1 cellular context compared by ENCODE assay signal in the genomic region with DNA sequence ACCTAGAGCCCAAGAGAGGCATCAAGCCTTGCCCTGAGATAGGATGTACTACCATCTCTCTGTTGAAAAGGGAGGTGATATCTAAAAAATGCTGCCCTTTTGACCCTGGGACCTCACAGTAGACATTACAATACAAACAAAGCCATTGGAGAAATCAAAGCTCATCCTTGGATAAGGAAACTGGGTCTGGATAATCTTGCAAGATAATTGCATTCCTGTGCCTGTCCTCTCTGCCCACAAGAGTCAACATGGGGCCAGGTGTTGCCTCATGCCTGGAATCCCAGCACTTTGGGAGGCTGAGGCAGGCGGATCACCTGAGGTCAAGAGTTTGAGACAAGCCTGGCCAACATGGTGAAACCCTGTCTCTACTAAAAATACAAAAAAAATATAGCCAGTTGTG.
A peak's percentile ranks its signal among the peaks of the same experiment; 100 is the strongest.
TF ChIP-seq lines count a peak whose summit lies in the region.

No MANE protein-coding gene starts in this region.

TF ChIP-seq in HepG2, 621 proteins besides CTCF, POLR2A, EP300 and RAD21 (continued from another document and continues in another):
- TF ChIP-seq, protein P1, sequence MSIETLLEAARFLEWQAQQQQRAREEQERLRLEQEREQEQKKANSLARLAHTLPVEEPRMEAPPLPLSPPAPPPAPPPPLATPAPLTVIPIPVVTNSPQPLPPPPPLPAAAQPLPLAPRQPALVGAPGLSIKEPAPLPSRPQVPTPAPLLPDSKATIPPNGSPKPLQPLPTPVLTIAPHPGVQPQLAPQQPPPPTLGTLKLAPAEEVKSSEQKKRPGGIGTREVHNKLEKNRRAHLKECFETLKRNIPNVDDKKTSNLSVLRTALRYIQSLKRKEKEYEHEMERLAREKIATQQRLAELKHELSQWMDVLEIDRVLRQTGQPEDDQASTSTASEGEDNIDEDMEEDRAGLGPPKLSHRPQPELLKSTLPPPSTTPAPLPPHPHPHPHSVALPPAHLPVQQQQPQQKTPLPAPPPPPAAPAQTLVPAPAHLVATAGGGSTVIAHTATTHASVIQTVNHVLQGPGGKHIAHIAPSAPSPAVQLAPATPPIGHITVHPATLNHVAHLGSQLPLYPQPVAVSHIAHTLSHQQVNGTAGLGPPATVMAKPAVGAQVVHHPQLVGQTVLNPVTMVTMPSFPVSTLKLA (IDR thresholded peaks at IDR 0.05): no peak
- TF ChIP-seq GATA4 (IDR thresholded peaks at IDR 0.05; ENCODE audit: borderline replicate concordance, low read depth) (no peak; the same call in 1 of the 2 replicates), ZNF207 (IDR thresholded peaks at IDR 0.05; ENCODE audit: borderline replicate concordance) (no peak), CBX5 (CRISPR knock-in tag; IDR thresholded peaks at IDR 0.05; ENCODE audit: borderline replicate concordance) (no peak; the same call in 1 of the 2 replicates), CAMTA2 (CRISPR knock-in tag; IDR thresholded peaks at IDR 0.05; ENCODE audit: borderline replicate concordance) (no peak), ZNF558 (CRISPR knock-in tag; IDR thresholded peaks at IDR 0.05; ENCODE audit: borderline replicate concordance) (no peak), RCOR2 (CRISPR knock-in tag; IDR thresholded peaks at IDR 0.05) (no peak), ZNF629 (CRISPR knock-in tag; conservative IDR thresholded peaks at IDR 0.05) (no peak), MXD4 (CRISPR knock-in tag; IDR thresholded peaks at IDR 0.05) (no peak), NR2F2 (IDR thresholded peaks at IDR 0.05; ENCODE audit: borderline replicate concordance, low read depth) (peak; percentile 75; the same call in 1 of the 2 replicates), SIN3A (IDR thresholded peaks at IDR 0.05; ENCODE audit: borderline replicate concordance, low read depth, low read length) (no peak), THYN1 (CRISPR knock-in tag; IDR thresholded peaks at IDR 0.05; ENCODE audit: borderline replicate concordance, low read depth) (no peak), FOXJ3 (CRISPR knock-in tag; IDR thresholded peaks at IDR 0.05; ENCODE audit: borderline replicate concordance) (peak; percentile 39; the same call in 1 of the 2 replicates), CEBPG (CRISPR knock-in tag; IDR thresholded peaks at IDR 0.05) (peak; percentile 82), TCF7 (IDR thresholded peaks at IDR 0.05; ENCODE audit: low read depth) (peak; percentile 41; the same call in 1 of the 2 replicates), ZNF33B (CRISPR knock-in tag; IDR thresholded peaks at IDR 0.05) (no peak), MAFG (CRISPR knock-in tag; IDR thresholded peaks at IDR 0.05) (no peak), CENPX (CRISPR knock-in tag; IDR thresholded peaks at IDR 0.05) (no peak), SP5 (CRISPR knock-in tag; IDR thresholded peaks at IDR 0.05; ENCODE audit: borderline replicate concordance, low read depth) (no peak), NFRKB (IDR thresholded peaks at IDR 0.05) (no peak), ZNF878 (CRISPR knock-in tag; IDR thresholded peaks at IDR 0.05) (no peak), BCL6 (CRISPR knock-in tag; IDR thresholded peaks at IDR 0.05) (peak; percentile 62), NONO (IDR thresholded peaks at IDR 0.05) (no peak), NONO (CRISPR knock-in tag; conservative IDR thresholded peaks at IDR 0.05) (no peak), BRD4 (CRISPR knock-in tag; IDR thresholded peaks at IDR 0.05) (no peak), REPIN1 (CRISPR knock-in tag; IDR thresholded peaks at IDR 0.05; ENCODE audit: borderline replicate concordance, low read depth) (peak; percentile 49; the same call in 1 of the 2 replicates), MLLT10 (CRISPR knock-in tag; IDR thresholded peaks at IDR 0.05) (no peak), ZNF792 (CRISPR knock-in tag; IDR thresholded peaks at IDR 0.05) (0 out of 2 replicates have a peak, but pooled peaks have one; percentile 28), ZBTB3 (CRISPR knock-in tag; IDR thresholded peaks at IDR 0.05; ENCODE audit: borderline replicate concordance, low read depth) (no peak), ZMYM2 (CRISPR knock-in tag; IDR thresholded peaks at IDR 0.05) (0 out of 2 replicates have a peak, but pooled peaks have one; percentile 29), TBX2 (CRISPR knock-in tag; IDR thresholded peaks at IDR 0.05; ENCODE audit: borderline replicate concordance) (0 out of 2 replicates have a peak, but pooled peaks have one; percentile 20), POGZ (CRISPR knock-in tag; IDR thresholded peaks at IDR 0.05) (no peak), ZNF234 (CRISPR knock-in tag; conservative IDR thresholded peaks at IDR 0.05) (no peak), ZNF441 (CRISPR knock-in tag; IDR thresholded peaks at IDR 0.05; ENCODE audit: borderline replicate concordance) (no peak), EZH2 (conservative IDR thresholded peaks at IDR 0.05; ENCODE audit: low read depth, low read length) (no peak), ZNF720 (CRISPR knock-in tag; IDR thresholded peaks at IDR 0.05) (no peak), ETV5 (CRISPR knock-in tag; IDR thresholded peaks at IDR 0.05; ENCODE audit: borderline replicate concordance) (no peak), HOXA9 (CRISPR knock-in tag; IDR thresholded peaks at IDR 0.05; ENCODE audit: borderline replicate concordance) (no peak), ZNF256 (CRISPR knock-in tag; conservative IDR thresholded peaks at IDR 0.05) (no peak), HOXA5 (CRISPR knock-in tag; IDR thresholded peaks at IDR 0.05) (no peak), ZNF33A (CRISPR knock-in tag; IDR thresholded peaks at IDR 0.05; ENCODE audit: borderline replicate concordance) (no peak)
- TF ChIP-seq, protein P2, sequence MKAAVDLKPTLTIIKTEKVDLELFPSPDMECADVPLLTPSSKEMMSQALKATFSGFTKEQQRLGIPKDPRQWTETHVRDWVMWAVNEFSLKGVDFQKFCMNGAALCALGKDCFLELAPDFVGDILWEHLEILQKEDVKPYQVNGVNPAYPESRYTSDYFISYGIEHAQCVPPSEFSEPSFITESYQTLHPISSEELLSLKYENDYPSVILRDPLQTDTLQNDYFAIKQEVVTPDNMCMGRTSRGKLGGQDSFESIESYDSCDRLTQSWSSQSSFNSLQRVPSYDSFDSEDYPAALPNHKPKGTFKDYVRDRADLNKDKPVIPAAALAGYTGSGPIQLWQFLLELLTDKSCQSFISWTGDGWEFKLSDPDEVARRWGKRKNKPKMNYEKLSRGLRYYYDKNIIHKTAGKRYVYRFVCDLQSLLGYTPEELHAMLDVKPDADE (CRISPR knock-in tag; IDR thresholded peaks at IDR 0.05): no peak
- TF ChIP-seq, protein P3, sequence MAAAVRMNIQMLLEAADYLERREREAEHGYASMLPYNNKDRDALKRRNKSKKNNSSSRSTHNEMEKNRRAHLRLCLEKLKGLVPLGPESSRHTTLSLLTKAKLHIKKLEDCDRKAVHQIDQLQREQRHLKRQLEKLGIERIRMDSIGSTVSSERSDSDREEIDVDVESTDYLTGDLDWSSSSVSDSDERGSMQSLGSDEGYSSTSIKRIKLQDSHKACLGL (CRISPR knock-in tag; IDR thresholded peaks at IDR 0.05): no peak
- TF ChIP-seq, protein P4, sequence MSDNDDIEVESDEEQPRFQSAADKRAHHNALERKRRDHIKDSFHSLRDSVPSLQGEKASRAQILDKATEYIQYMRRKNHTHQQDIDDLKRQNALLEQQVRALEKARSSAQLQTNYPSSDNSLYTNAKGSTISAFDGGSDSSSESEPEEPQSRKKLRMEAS (IDR thresholded peaks at IDR 0.05): peak; percentile 24; the same call in 1 of the 2 replicates
- TF ChIP-seq, protein P5, sequence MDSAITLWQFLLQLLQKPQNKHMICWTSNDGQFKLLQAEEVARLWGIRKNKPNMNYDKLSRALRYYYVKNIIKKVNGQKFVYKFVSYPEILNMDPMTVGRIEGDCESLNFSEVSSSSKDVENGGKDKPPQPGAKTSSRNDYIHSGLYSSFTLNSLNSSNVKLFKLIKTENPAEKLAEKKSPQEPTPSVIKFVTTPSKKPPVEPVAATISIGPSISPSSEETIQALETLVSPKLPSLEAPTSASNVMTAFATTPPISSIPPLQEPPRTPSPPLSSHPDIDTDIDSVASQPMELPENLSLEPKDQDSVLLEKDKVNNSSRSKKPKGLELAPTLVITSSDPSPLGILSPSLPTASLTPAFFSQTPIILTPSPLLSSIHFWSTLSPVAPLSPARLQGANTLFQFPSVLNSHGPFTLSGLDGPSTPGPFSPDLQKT (CRISPR knock-in tag; IDR thresholded peaks at IDR 0.05; ENCODE audit: borderline replicate concordance): no peak
- TF ChIP-seq, protein P6, sequence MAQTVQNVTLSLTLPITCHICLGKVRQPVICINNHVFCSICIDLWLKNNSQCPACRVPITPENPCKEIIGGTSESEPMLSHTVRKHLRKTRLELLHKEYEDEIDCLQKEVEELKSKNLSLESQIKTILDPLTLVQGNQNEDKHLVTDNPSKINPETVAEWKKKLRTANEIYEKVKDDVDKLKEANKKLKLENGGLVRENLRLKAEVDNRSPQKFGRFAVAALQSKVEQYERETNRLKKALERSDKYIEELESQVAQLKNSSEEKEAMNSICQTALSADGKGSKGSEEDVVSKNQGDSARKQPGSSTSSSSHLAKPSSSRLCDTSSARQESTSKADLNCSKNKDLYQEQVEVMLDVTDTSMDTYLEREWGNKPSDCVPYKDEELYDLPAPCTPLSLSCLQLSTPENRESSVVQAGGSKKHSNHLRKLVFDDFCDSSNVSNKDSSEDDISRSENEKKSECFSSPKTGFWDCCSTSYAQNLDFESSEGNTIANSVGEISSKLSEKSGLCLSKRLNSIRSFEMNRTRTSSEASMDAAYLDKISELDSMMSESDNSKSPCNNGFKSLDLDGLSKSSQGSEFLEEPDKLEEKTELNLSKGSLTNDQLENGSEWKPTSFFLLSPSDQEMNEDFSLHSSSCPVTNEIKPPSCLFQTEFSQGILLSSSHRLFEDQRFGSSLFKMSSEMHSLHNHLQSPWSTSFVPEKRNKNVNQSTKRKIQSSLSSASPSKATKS (CRISPR knock-in tag; IDR thresholded peaks at IDR 0.05): no peak
- TF ChIP-seq, protein P7, sequence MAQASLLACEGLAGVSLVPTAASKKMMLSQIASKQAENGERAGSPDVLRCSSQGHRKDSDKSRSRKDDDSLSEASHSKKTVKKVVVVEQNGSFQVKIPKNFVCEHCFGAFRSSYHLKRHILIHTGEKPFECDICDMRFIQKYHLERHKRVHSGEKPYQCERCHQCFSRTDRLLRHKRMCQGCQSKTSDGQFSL (CRISPR knock-in tag; IDR thresholded peaks at IDR 0.05): no peak
- TF ChIP-seq, protein P8, sequence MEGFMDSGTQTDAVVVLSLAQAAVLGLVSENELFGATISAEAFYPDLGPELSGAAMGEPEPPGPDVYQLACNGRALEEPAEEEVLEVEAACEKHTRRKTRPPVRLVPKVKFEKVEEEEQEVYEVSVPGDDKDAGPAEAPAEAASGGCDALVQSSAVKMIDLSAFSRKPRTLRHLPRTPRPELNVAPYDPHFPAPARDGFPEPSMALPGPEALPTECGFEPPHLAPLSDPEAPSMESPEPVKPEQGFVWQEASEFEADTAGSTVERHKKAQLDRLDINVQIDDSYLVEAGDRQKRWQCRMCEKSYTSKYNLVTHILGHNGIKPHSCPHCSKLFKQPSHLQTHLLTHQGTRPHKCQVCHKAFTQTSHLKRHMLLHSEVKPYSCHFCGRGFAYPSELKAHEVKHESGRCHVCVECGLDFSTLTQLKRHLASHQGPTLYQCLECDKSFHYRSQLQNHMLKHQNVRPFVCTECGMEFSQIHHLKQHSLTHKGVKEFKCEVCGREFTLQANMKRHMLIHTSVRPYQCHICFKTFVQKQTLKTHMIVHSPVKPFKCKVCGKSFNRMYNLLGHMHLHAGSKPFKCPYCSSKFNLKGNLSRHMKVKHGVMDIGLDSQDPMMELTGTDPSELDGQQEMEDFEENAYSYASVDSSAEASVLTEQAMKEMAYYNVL (CRISPR knock-in tag; IDR thresholded peaks at IDR 0.05; ENCODE audit: borderline replicate concordance): no peak
- TF ChIP-seq, protein P9, sequence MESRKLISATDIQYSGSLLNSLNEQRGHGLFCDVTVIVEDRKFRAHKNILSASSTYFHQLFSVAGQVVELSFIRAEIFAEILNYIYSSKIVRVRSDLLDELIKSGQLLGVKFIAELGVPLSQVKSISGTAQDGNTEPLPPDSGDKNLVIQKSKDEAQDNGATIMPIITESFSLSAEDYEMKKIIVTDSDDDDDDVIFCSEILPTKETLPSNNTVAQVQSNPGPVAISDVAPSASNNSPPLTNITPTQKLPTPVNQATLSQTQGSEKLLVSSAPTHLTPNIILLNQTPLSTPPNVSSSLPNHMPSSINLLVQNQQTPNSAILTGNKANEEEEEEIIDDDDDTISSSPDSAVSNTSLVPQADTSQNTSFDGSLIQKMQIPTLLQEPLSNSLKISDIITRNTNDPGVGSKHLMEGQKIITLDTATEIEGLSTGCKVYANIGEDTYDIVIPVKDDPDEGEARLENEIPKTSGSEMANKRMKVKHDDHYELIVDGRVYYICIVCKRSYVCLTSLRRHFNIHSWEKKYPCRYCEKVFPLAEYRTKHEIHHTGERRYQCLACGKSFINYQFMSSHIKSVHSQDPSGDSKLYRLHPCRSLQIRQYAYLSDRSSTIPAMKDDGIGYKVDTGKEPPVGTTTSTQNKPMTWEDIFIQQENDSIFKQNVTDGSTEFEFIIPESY (CRISPR knock-in tag; IDR thresholded peaks at IDR 0.05): peak; percentile 40; the same call in 1 of the 2 replicates
- TF ChIP-seq, protein P10, sequence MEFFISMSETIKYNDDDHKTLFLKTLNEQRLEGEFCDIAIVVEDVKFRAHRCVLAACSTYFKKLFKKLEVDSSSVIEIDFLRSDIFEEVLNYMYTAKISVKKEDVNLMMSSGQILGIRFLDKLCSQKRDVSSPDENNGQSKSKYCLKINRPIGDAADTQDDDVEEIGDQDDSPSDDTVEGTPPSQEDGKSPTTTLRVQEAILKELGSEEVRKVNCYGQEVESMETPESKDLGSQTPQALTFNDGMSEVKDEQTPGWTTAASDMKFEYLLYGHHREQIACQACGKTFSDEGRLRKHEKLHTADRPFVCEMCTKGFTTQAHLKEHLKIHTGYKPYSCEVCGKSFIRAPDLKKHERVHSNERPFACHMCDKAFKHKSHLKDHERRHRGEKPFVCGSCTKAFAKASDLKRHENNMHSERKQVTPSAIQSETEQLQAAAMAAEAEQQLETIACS (CRISPR knock-in tag; IDR thresholded peaks at IDR 0.05): no peak
- TF ChIP-seq, protein P11, sequence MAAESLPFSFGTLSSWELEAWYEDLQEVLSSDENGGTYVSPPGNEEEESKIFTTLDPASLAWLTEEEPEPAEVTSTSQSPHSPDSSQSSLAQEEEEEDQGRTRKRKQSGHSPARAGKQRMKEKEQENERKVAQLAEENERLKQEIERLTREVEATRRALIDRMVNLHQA (CRISPR knock-in tag; IDR thresholded peaks at IDR 0.05): no peak
- TF ChIP-seq, protein P12, sequence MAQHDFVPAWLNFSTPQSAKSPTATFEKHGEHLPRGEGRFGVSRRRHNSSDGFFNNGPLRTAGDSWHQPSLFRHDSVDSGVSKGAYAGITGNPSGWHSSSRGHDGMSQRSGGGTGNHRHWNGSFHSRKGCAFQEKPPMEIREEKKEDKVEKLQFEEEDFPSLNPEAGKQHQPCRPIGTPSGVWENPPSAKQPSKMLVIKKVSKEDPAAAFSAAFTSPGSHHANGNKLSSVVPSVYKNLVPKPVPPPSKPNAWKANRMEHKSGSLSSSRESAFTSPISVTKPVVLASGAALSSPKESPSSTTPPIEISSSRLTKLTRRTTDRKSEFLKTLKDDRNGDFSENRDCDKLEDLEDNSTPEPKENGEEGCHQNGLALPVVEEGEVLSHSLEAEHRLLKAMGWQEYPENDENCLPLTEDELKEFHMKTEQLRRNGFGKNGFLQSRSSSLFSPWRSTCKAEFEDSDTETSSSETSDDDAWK (CRISPR knock-in tag; IDR thresholded peaks at IDR 0.05): no peak
